ENCODE assay signal across 20 cellular contexts in the genomic region with DNA sequence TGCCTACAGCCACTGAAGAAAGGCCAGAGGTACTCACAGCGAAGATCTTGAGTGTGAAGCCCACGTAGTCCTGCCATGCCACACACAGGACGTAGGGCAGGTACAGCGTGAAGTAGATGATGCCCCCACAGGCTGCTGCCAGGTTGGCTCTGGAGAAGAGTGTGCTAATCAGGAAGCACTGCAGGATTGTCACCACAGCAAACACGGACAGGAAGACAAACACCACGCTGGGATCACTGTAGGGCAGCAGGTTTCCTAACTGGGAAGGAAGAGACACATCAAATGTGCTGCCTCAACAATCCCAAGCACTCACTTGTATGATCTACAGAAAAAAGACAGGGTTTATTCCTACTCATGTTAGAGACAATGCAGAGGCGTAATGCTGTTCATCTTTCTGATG.
"Had no signal": no experiment of that assay in that cellular context is flagged by ENCODE, and none has a peak within 500 bp of the region (broad histone marks: within the 10 kb centered on the region; RNA-seq: fewer than 3 reads in every experiment).

No MANE protein-coding gene starts in this region.

- H3K36me3 Mint-ChIP-seq: activated naive CD8-positive, alpha-beta T cell treated with anti-CD3 and anti-CD28 coated beads, Interleukin-2, amount 10 ng/mL, durations not matched to agents 7 days and 5 days had no signal

- H3K9me3 ChIP-seq: sigmoid colon, thoracic aorta, upper lobe of left lung had no signal

- ATAC-seq: activated CD4-positive, CD25-positive, alpha-beta regulatory T cell treated with anti-CD3 and anti-CD28 coated beads, Interleukin-2, amount 50 U/mL, for 24 hours; activated T-cell treated with anti-CD3 and anti-CD28 coated beads, Interleukin-2, amount 50 U/mL, for 72 hours; SK-N-SH treated with all-trans-retinoic acid at 6 μM for 48 hours; stimulated activated naive B cell treated with anti-CD40 and anti-IgM and Interleukin-4, amounts not matched to agents 10 μg/mL and 1 μg/mL and 100 μg/mL, for 72 hours had no signal

- H3K27me3 ChIP-seq: sigmoid colon, upper lobe of left lung had no signal

- H3K9me3 Mint-ChIP-seq: activated CD4-positive, alpha-beta memory T cell treated with anti-CD3 and anti-CD28 coated beads, Interleukin-2, amount 10 ng/mL, durations not matched to agents 7 days and 5 days; activated CD4-positive, alpha-beta T cell treated with anti-CD3 and anti-CD28 coated beads, Interleukin-2, amount 10 ng/mL, durations not matched to agents 24 days and 14 days; activated naive CD4-positive, alpha-beta T cell treated with anti-CD3 and anti-CD28 coated beads for 36 hours; activated naive CD8-positive, alpha-beta T cell treated with anti-CD3 and anti-CD28 coated beads, Interleukin-2, amount 10 ng/mL, durations not matched to agents 7 days and 5 days; activated T-cell treated with anti-CD3 and anti-CD28 coated beads, Interleukin-2, amount 50 U/mL, for 72 hours; brain; memory B cell; nephron progenitor cell; stimulated activated naive B cell treated with anti-CD40 and anti-IgM and Interleukin-4, amounts not matched to agents 10 μg/mL and 1 μg/mL and 100 μg/mL, for 72 hours had no signal

- H3K4me3 ChIP-seq: sigmoid colon, thoracic aorta, upper lobe of left lung had no signal

- H3K27ac Mint-ChIP-seq: activated CD4-positive, alpha-beta memory T cell treated with anti-CD3 and anti-CD28 coated beads, Interleukin-2, amount 10 ng/mL, durations not matched to agents 7 days and 5 days; activated CD4-positive, alpha-beta T cell treated with anti-CD3 and anti-CD28 coated beads, Interleukin-2, amount 10 ng/mL, durations not matched to agents 24 days and 14 days; activated naive CD4-positive, alpha-beta T cell treated with anti-CD3 and anti-CD28 coated beads for 36 hours; activated naive CD8-positive, alpha-beta T cell treated with anti-CD3 and anti-CD28 coated beads, Interleukin-2, amount 10 ng/mL, durations not matched to agents 7 days and 5 days; activated T-cell treated with anti-CD3 and anti-CD28 coated beads, Interleukin-2, amount 50 U/mL, for 72 hours; nephron progenitor cell; stimulated activated naive B cell treated with anti-CD40 and anti-IgM and Interleukin-4, amounts not matched to agents 10 μg/mL and 1 μg/mL and 100 μg/mL, for 72 hours had no signal

- H3K27ac ChIP-seq: parathyroid adenoma, sigmoid colon, thoracic aorta, upper lobe of left lung, VCaP had no signal

- H3K4me1 ChIP-seq: parathyroid adenoma, upper lobe of left lung had no signal

- H3K4me3 Mint-ChIP-seq: activated CD4-positive, alpha-beta memory T cell treated with anti-CD3 and anti-CD28 coated beads, Interleukin-2, amount 10 ng/mL, durations not matched to agents 7 days and 5 days; activated CD4-positive, alpha-beta T cell treated with anti-CD3 and anti-CD28 coated beads, Interleukin-2, amount 10 ng/mL, durations not matched to agents 24 days and 14 days; activated naive CD4-positive, alpha-beta T cell treated with anti-CD3 and anti-CD28 coated beads for 36 hours; activated naive CD8-positive, alpha-beta T cell treated with anti-CD3 and anti-CD28 coated beads, Interleukin-2, amount 10 ng/mL, durations not matched to agents 7 days and 5 days; activated T-cell treated with anti-CD3 and anti-CD28 coated beads, Interleukin-2, amount 50 U/mL, for 72 hours; brain; memory B cell; nephron progenitor cell; stimulated activated naive B cell treated with anti-CD40 and anti-IgM and Interleukin-4, amounts not matched to agents 10 μg/mL and 1 μg/mL and 100 μg/mL, for 72 hours had no signal

- DNase-seq: activated CD4-positive, alpha-beta memory T cell treated with anti-CD3 and anti-CD28 coated beads, Interleukin-2, amount 10 ng/mL, durations not matched to agents 7 days and 5 days; activated CD4-positive, alpha-beta T cell treated with anti-CD3 and anti-CD28 coated beads, Interleukin-2, amount 10 ng/mL, durations not matched to agents 24 days and 14 days; activated effector memory CD4-positive, alpha-beta T cell treated with Interleukin-2 at 50 U/mL for 16 hours; activated naive CD4-positive, alpha-beta T cell treated with anti-CD3 and anti-CD28 coated beads for 36 hours; activated naive CD8-positive, alpha-beta T cell treated with anti-CD3 and anti-CD28 coated beads, Interleukin-2, amount 10 ng/mL, durations not matched to agents 7 days and 5 days; activated T-cell treated with anti-CD3 and anti-CD28 coated beads, Interleukin-2, amount 50 U/mL, for 72 hours; kidney; nephron progenitor cell; sigmoid colon; stimulated activated CD4-positive, alpha-beta T cell treated with anti-CD3 and anti-CD28 coated beads, Interleukin-2, amount 100 ng/mL, for 48 hours; stimulated activated CD8-positive, alpha-beta memory T cell treated with anti-CD3 and anti-CD28 coated beads, Interleukin-4, amount 100 ng/mL, for 48 hours; stimulated activated naive B cell treated with anti-CD40 and anti-IgM and Interleukin-4, amounts not matched to agents 10 μg/mL and 1 μg/mL and 100 μg/mL, for 72 hours; upper lobe of left lung had no signal

- H3K27me3 Mint-ChIP-seq: activated CD4-positive, alpha-beta memory T cell treated with anti-CD3 and anti-CD28 coated beads, Interleukin-2, amount 10 ng/mL, durations not matched to agents 7 days and 5 days; activated CD4-positive, alpha-beta T cell treated with anti-CD3 and anti-CD28 coated beads, Interleukin-2, amount 10 ng/mL, durations not matched to agents 24 days and 14 days; brain; memory B cell; stimulated activated naive B cell treated with anti-CD40 and anti-IgM and Interleukin-4, amounts not matched to agents 10 μg/mL and 1 μg/mL and 100 μg/mL, for 72 hours had no signal

- H3K9ac ChIP-seq: parathyroid adenoma had no signal

- H3K4me1 Mint-ChIP-seq: activated naive CD8-positive, alpha-beta T cell treated with anti-CD3 and anti-CD28 coated beads, Interleukin-2, amount 10 ng/mL, durations not matched to agents 7 days and 5 days; brain had no signal
